9 cellular contexts compared by ENCODE assay signal in genomic region chr7:27166475-27167169, GRCh38. TPM values are rescaled to one million over a fixed set of nuclear protein-coding genes. Genes with fewer than 3 reads are reported as not detected.
DNase-seq lines count a peak whose midpoint lies in the region; ATAC-seq and TF ChIP-seq lines count a peak whose summit lies in the region.
"Had no signal": no experiment of that assay in that cellular context is flagged by ENCODE, and none has a peak within 500 bp of the region (broad histone marks: within the 10 kb centered on the region; RNA-seq: fewer than 3 reads in every experiment).

No MANE protein-coding gene starts in this region.

- DNase-seq in CD8-positive, alpha-beta T cell: no peak
- no peak for DNase-seq in endothelial cell (ENCODE audit: low spot score)
- DNase-seq in osteoblast (ENCODE audit: insufficient read length, low spot score, missing footprints): peak; percentile 83
- no peak for DNase-seq in stimulated activated CD4-positive, alpha-beta T cell treated with anti-CD3 and anti-CD28 coated beads, Interleukin-15, amount 100 ng/mL, for 24 hours
- no peak for DNase-seq in NCI-H1092 (lab: John Stamatoyannopoulos, UW)
- DNase-seq in NCI-H2227 treated with DMSO at 0.1 percent for 48 hours (lab: John Stamatoyannopoulos, UW): no peak

- CTCF ChIA-PET in CD8-positive, alpha-beta T cell (lab: Charles Lee): interaction anchor here (0.7 to 1.9 kb wide), 8 partner anchors 12 to 479 kb away, joined by 3 to 11 read pairs (median 4); no protein-coding TSS in a partner anchor

- H3K9me3 ChIP-seq in CD8-positive, alpha-beta T cell (ENCODE audit: low read length): no peaks in the 10 kb centered on the region
- H3K9me3 ChIP-seq in HUES6 (ENCODE audit: control insufficient read depth, insufficient read depth, low read depth, low read length) (no peaks in the 10 kb centered on the region), osteoblast (ENCODE audit: low read depth, low read length) (no peaks in the 10 kb centered on the region)

- peak overlapping the region; percentile 9 for H2AFZ ChIP-seq in osteoblast (ENCODE audit: low read length)

- ATAC-seq in CD8-positive, alpha-beta T cell: no peak
- no peak for ATAC-seq in HG03135 (IDR thresholded peaks at IDR 0.05; ENCODE audit: unreplicated experiment)

- peaks cover 71% of the 10 kb centered on the region for H3K27me3 ChIP-seq in CD8-positive, alpha-beta T cell (ENCODE audit: insufficient read depth, low read length)
- H3K27me3 ChIP-seq in HUES6 (ENCODE audit: control insufficient read depth, insufficient read depth, low read length): peaks cover 100% of the 10 kb centered on the region
- no peaks in the 10 kb centered on the region for H3K27me3 ChIP-seq in osteoblast (ENCODE audit: insufficient read depth, low read length)

- POLR2A ChIA-PET in CD8-positive, alpha-beta T cell (lab: Charles Lee): no interaction called here

- peaks cover 30% of the 10 kb centered on the region for H3K4me1 ChIP-seq in CD8-positive, alpha-beta T cell (ENCODE audit: insufficient read depth, low read length)
- H3K4me1 ChIP-seq in HUES6 (ENCODE audit: control insufficient read depth, insufficient read depth, low read length): peaks cover 26% of the 10 kb centered on the region
- peaks cover 29% of the 10 kb centered on the region for H3K4me1 ChIP-seq in osteoblast (ENCODE audit: insufficient read depth, low read length)

- no peaks in the 10 kb centered on the region for H3K36me3 Mint-ChIP-seq in CD8-positive, alpha-beta T cell
- peaks cover 4% of the 10 kb centered on the region for H3K36me3 Mint-ChIP-seq in endothelial cell (ENCODE audit: low read depth, unreplicated experiment)

- H3K4me2 ChIP-seq in osteoblast (ENCODE audit: insufficient read depth, low read length): peak overlapping the region; percentile 99

- H4K20me1 ChIP-seq in osteoblast (ENCODE audit: insufficient read depth, low read length): peaks cover 17% of the 10 kb centered on the region

- peaks cover 37% of the 10 kb centered on the region for H3K4me1 Mint-ChIP-seq in CD8-positive, alpha-beta T cell (ENCODE audit: low read depth)
- peaks cover 44% of the 10 kb centered on the region for H3K4me1 Mint-ChIP-seq in endothelial cell (ENCODE audit: unreplicated experiment)

- no peaks in the 10 kb centered on the region for H3K9me3 Mint-ChIP-seq in CD8-positive, alpha-beta T cell
- H3K9me3 Mint-ChIP-seq in endothelial cell (ENCODE audit: unreplicated experiment): no peaks in the 10 kb centered on the region

- peak overlapping the region; percentile 49 for H3K27ac Mint-ChIP-seq in CD8-positive, alpha-beta T cell
- no peak overlapping the region for H3K27ac Mint-ChIP-seq in endothelial cell (ENCODE audit: unreplicated experiment)

- no peak overlapping the region for H3K4me3 Mint-ChIP-seq in CD8-positive, alpha-beta T cell
- peak overlapping the region; percentile 6 for H3K4me3 Mint-ChIP-seq in endothelial cell (ENCODE audit: unreplicated experiment)

- H3K36me3 ChIP-seq in CD8-positive, alpha-beta T cell (ENCODE audit: insufficient read depth, low read length): no peaks in the 10 kb centered on the region
- H3K36me3 ChIP-seq in HUES6 (ENCODE audit: control insufficient read depth, insufficient read depth, low read length) (no peaks in the 10 kb centered on the region; the same call in 1 of the 2 replicates), osteoblast (ENCODE audit: insufficient read depth, low read length) (peaks cover 24% of the 10 kb centered on the region)

- peak overlapping the region; percentile 93 for H3K9ac ChIP-seq in HUES6 (ENCODE audit: low read length)

- peaks cover 100% of the 10 kb centered on the region for H3K79me2 ChIP-seq in osteoblast (ENCODE audit: insufficient read depth, low read length)

- H3K27ac ChIP-seq in CD8-positive, alpha-beta T cell (ENCODE audit: low read depth, low read length): no peak overlapping the region
- H3K27ac ChIP-seq in HUES6 (ENCODE audit: low read depth, low read length) (no peak overlapping the region; the same call in 1 of the 2 replicates), osteoblast (ENCODE audit: low read depth, low read length) (peak overlapping the region; percentile 95)

- TF ChIP-seq CTCF in CD8-positive, alpha-beta T cell (IDR thresholded peaks at IDR 0.05): no peak
- TF ChIP-seq CTCF in endothelial cell (IDR thresholded peaks at IDR 0.05; ENCODE audit: unreplicated experiment) (no peak), osteoblast (IDR thresholded peaks at IDR 0.05; ENCODE audit: extremely low read depth, low read depth, low read length) (no peak)

- no peak overlapping the region for H3K4me3 ChIP-seq in CD8-positive, alpha-beta T cell (ENCODE audit: low read depth, low read length)
- H3K4me3 ChIP-seq in HUES6 (ENCODE audit: low read depth, low read length): peak overlapping the region; percentile 59
- peak overlapping the region; percentile 75 for H3K4me3 ChIP-seq in osteoblast (ENCODE audit: insufficient read depth, low read length)

- intact Hi-C loops in CD8-positive, alpha-beta T cell (cut with DNase I, micrococcal nuclease): loop anchor here (10.0 kb wide), 3 partner anchors 872 to 1072 kb away; partner anchors contain the start of gene SNX10 (in 1 of the 2)

- peaks cover 81% of the 10 kb centered on the region for H3K27me3 Mint-ChIP-seq in CD8-positive, alpha-beta T cell (ENCODE audit: low read depth)
- H3K27me3 Mint-ChIP-seq in endothelial cell (ENCODE audit: unreplicated experiment): peaks cover 34% of the 10 kb centered on the region

RNA-seq across cellular contexts. Expression of gene HOXA9, which starts 1.3 kb away (rescaled TPM):
- total RNA-seq in CD8-positive, alpha-beta T cell: not detected
- total RNA-seq in endothelial cell (ENCODE audit: unreplicated experiment) (0.80 TPM), osteoblast (15.3 and 19.5 TPM in 2 replicates)
- total RNA-seq: frontal cortex had no signal

RNA-seq across cellular contexts. Expression of gene HOXA10, which starts 7.5 kb away (rescaled TPM):
- total RNA-seq in CD8-positive, alpha-beta T cell: not detected
- not detected for total RNA-seq in endothelial cell (ENCODE audit: unreplicated experiment)
- total RNA-seq in osteoblast: 32.1 and 43.1 TPM in 2 replicates
- total RNA-seq: frontal cortex had no signal

RNA-seq across cellular contexts. Expression of gene HOXA7, which starts 10.1 kb away (rescaled TPM):
- not detected for total RNA-seq in CD8-positive, alpha-beta T cell
- not detected for total RNA-seq in endothelial cell (ENCODE audit: unreplicated experiment)
- 3.6 and 4.4 TPM in 2 replicates for total RNA-seq in osteoblast
- total RNA-seq: frontal cortex had no signal

RNA-seq across cellular contexts. Expression of gene HOXA3, which starts 14.2 kb away (rescaled TPM):
- total RNA-seq in CD8-positive, alpha-beta T cell: not detected
- total RNA-seq in endothelial cell (ENCODE audit: unreplicated experiment) (0.13 TPM), osteoblast (3.5 and 4.0 TPM in 2 replicates)
- total RNA-seq: frontal cortex had no signal

RNA-seq across cellular contexts. Expression of gene HOXA11, which starts 18.4 kb away (rescaled TPM):
- not detected for total RNA-seq in CD8-positive, alpha-beta T cell
- total RNA-seq in endothelial cell (ENCODE audit: unreplicated experiment) (not detected), osteoblast (14.4 and 15.2 TPM in 2 replicates)
- total RNA-seq: frontal cortex had no signal

Comparison
In these comparisons a context has a peak if more than half of its experiments do, and no peak if none do; other contexts are left out.
1. RNA of gene HOXA10, which starts 7.5 kb away (total RNA-seq): 32.1 to 43.1 TPM in osteoblast; not detected in CD8-positive, alpha-beta T cell and not detected in endothelial cell (single experiment); every median in the first group is over 10 times any median in the second.